In the genomic region with DNA sequence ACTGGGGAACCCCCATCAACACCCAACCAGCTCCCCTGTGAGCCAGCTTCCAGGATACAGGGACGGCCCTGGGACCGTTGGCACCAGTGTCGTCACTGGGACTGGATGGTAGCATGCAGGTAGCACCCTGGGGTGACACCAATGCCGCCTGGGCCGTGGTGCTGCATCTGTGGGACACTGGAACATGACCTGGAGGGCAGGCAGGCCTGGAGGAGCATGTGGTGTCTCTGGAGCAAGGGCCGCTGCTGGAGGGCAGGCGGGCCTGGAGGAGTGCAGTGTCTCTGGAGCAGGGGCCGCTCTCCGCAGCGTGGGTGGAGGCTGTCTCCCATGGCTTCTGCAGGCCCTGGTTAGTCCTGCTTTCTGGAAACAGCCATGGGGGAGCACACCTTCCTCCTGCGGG, we compare ENCODE assay signal across 15 cellular contexts. TPM values are rescaled to one million over a fixed set of nuclear protein-coding genes. Genes with fewer than 3 reads are reported as not detected.
DNase-seq lines count a peak whose midpoint lies in the region; ATAC-seq and TF ChIP-seq lines count a peak whose summit lies in the region.
"Had no signal": no experiment of that assay in that cellular context is flagged by ENCODE, and none has a peak within 500 bp of the region (broad histone marks: within the 10 kb centered on the region; RNA-seq: fewer than 3 reads in every experiment).

No MANE protein-coding gene starts in this region.

- DNase-seq in Right ventricle myocardium inferior (ENCODE audit: missing footprints) (peak; percentile 65), left cardiac atrium (no peak), natural killer cell (peak; percentile 12), aorta (peak; percentile 40 to 68), stomach (no peak), NCI-H345 (lab: John Stamatoyannopoulos, UW) (no peak)
- peak; percentile 1 for DNase-seq in effector CD4-positive, alpha-beta T cell
- no peak for DNase-seq in effector CD8-positive, alpha-beta T cell (lab: John Stamatoyannopoulos, UW)
- DNase-seq: activated CD4-positive, alpha-beta T cell treated with anti-CD3 and anti-CD28 coated beads for 4 hours; mesendoderm; NCI-H1092; NCI-H510A; occipital lobe; stimulated activated CD4-positive, alpha-beta T cell treated with anti-CD3 and anti-CD28 coated beads, Interleukin-15, amount 100 ng/mL, for 24 hours had no signal

- H3K9me3 ChIP-seq in aorta (ENCODE audit: control insufficient read depth, low read length) (no peaks in the 10 kb centered on the region), stomach (no peaks in the 10 kb centered on the region)
- H3K9me3 ChIP-seq: esophagus muscularis mucosa had no signal

- H3K27ac Mint-ChIP-seq in natural killer cell: peak overlapping the region; percentile 83 to 95

- intact Hi-C loops in Right ventricle myocardium inferior (cut with DNase I): no loop called here
- intact Hi-C loops in left cardiac atrium (cut with DNase I): no loop called here
- intact Hi-C loops in natural killer cell (cut with micrococcal nuclease): loop anchor here (10.0 kb wide), 1 partner anchor 406 kb away; no protein-coding TSS in a partner anchor
- intact Hi-C loops in aorta (cut with DNase I): no loop called here
- intact Hi-C loops in stomach (cut with DNase I; ENCODE audit: low total_unique reads): no loop called here

- H3K4me1 Mint-ChIP-seq in natural killer cell: peaks cover 74 to 88% of the 10 kb centered on the region in 2 donors

- 96 to 97% methylated on average over 9 to 11 of the region's 11 CpGs for WGBS in aorta, 2 donors
- 89 to 98% (median 92%) methylated on average over 5 to 11 of the region's 11 CpGs for WGBS in stomach, 5 donors

- no peak for TF ChIP-seq EP300 in stomach (IDR thresholded peaks at IDR 0.05)

- H3K9me3 Mint-ChIP-seq in natural killer cell: no peaks in the 10 kb centered on the region

- H3K4me3 Mint-ChIP-seq in natural killer cell: no peak overlapping the region

- H3K27me3 Mint-ChIP-seq in natural killer cell (ENCODE audit: low read depth in 2 of 2): no peaks in the 10 kb centered on the region

- H3K4me3 ChIP-seq in aorta (ENCODE audit: low read length in 2 of 2) (no peak overlapping the region), stomach (no peak overlapping the region)
- H3K4me3 ChIP-seq: esophagus muscularis mucosa had no signal

- TF ChIP-seq POLR2A in stomach (IDR thresholded peaks at IDR 0.05): no peak

- no peaks in the 10 kb centered on the region for H3K27me3 ChIP-seq in aorta (ENCODE audit: control insufficient read depth in 1 of 2, insufficient read depth in 2 of 2, low read length in 1 of 2)
- H3K27me3 ChIP-seq in stomach: no peaks in the 10 kb centered on the region
- H3K27me3 ChIP-seq: esophagus muscularis mucosa had no signal

- ATAC-seq in Right ventricle myocardium inferior (no peak), left cardiac atrium (no peak), natural killer cell (no peak), aorta (ENCODE audit: low FRiP score) (no peak)

- H3K27ac ChIP-seq in aorta (ENCODE audit: low read depth in 1 of 2, low read length in 2 of 2) (no peak overlapping the region), stomach (no peak overlapping the region)
- H3K27ac ChIP-seq: esophagus muscularis mucosa had no signal

- no peaks in the 10 kb centered on the region for H3K36me3 ChIP-seq in aorta (ENCODE audit: control insufficient read depth in 1 of 2, insufficient read depth in 2 of 2, low read length in 1 of 2)
- peaks cover 0 to 61% (median 55%) of the 10 kb centered on the region in 4 donors for H3K36me3 ChIP-seq in stomach

- no peak for TF ChIP-seq CTCF in natural killer cell (IDR thresholded peaks at IDR 0.05)
- no peak for TF ChIP-seq CTCF in stomach (IDR thresholded peaks at IDR 0.05)

- peaks cover 12% of the 10 kb centered on the region for H3K36me3 Mint-ChIP-seq in natural killer cell

- H3K4me1 ChIP-seq in aorta (ENCODE audit: control insufficient read depth in 1 of 2, insufficient read depth in 2 of 2, low read length in 2 of 2) (no peaks in the 10 kb centered on the region), stomach (peaks cover 0 to 10% (median 5%) of the 10 kb centered on the region in 4 donors)

RNA-seq across cellular contexts. Expression of a gene that starts 13.1 kb away (rescaled TPM):
- total RNA-seq in Right ventricle myocardium inferior (13.4 TPM), left cardiac atrium (10 to 100 TPM; 17.5 to 22.7 TPM), natural killer cell (100 to 1,000 TPM; 196 to 302 (median 252) TPM), aorta (10 to 100 TPM; 38.7 to 68.7 TPM), stomach (100 to 1,000 TPM in 1 of 5 donors, 10 to 100 TPM in 4; 13.4 to 229 (median 17.4) TPM)
- polyA plus RNA-seq in aorta (10 to 100 TPM in 1 of 2 donors, 1 to 10 TPM in 1; 6.4 to 34.2 TPM), stomach (10 to 100 TPM in 2 of 3 donors, 1 to 10 TPM in 1; 5.2 to 11.8 (median 11.6) TPM)

Comparison
In these comparisons a context has a peak if more than half of its experiments do, and no peak if none do; other contexts are left out.
1. DNase-seq: peak in Right ventricle myocardium inferior (single experiment), effector CD4-positive, alpha-beta T cell (single experiment), natural killer cell (single experiment) and aorta (2 of 2); none in left cardiac atrium (single experiment), stomach (single experiment), effector CD8-positive, alpha-beta T cell (single experiment) and NCI-H345 (single experiment).